ENCODE assay signal across 13 cellular contexts in the genomic region with DNA sequence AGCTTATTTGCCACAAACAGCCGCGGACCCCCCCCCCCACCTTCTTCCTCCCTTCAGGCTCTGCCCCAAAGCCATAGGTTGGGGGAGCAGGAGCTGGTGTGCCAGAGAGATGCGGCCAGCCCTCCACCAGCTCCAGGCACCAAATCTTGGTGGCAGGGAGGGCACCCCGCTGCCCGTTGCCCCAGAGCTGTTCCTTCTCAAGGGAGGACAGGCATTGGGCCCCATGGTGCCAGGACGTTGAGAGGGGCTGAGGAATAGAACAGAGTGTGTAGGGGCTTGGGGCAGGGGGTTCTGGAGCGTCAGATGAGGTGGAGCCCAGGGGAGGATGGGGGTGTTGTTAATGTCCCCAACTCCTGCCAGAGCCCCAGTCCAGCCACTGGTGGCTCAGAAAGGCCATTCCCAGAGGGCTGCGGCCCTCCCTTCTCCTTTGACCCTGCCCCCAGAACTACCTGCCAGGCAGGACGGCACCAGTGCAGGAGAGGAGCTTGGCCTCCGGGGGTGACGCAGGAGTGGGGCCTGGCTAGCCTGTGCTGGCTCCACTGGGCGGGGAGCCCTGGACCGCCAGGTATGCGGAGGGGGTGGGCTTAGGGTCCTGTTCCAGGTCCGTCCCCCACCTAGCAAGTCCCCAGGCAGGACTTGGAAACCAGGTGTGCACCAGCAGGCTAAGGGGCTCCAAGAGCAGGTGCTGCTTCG. TPM values are rescaled to one million over a fixed set of nuclear protein-coding genes. Genes with fewer than 3 reads are reported as not detected.
DNase-seq lines count a peak whose midpoint lies in the region; ATAC-seq, FAIRE-seq and TF ChIP-seq lines count a peak whose summit lies in the region.
"Had no signal": no experiment of that assay in that cellular context is flagged by ENCODE, and none has a peak within 500 bp of the region (broad histone marks: within the 10 kb centered on the region; RNA-seq: fewer than 3 reads in every experiment).

No MANE protein-coding gene starts in this region.

- H3K9me3 ChIP-seq in left ventricle myocardium inferior (replicated peaks) (no peaks in the 10 kb centered on the region), K562 (replicated peaks; ENCODE audit: control insufficient read depth, insufficient read depth, low read depth, low read length) (no peaks in the 10 kb centered on the region), mesenchymal stem cell (ENCODE audit: control insufficient read depth, low read length) (no peaks in the 10 kb centered on the region)
- H3K9me3 ChIP-seq: BLaER1 had no signal

- H4K91ac ChIP-seq in mesenchymal stem cell (ENCODE audit: low read length) = peak overlapping the region; percentile 46

- no peak for TF ChIP-seq POLR2A in K562 (conservative IDR thresholded peaks at IDR 0.05)

- H3K23ac ChIP-seq in mesenchymal stem cell (ENCODE audit: low read length in 2 of 2) = no peak overlapping the region

- H3K79me2 ChIP-seq in K562 (ENCODE audit: control insufficient read depth, insufficient read depth, low read length) = peaks cover 31% of the 10 kb centered on the region

- DNase-seq in left ventricle myocardium inferior (no peak), Right ventricle myocardium superior (no peak), K562 (ENCODE audit: extremely low read depth in 1 of 4, low spot score in 3 of 4) (no peak), mesenchymal stem cell (no peak), kidney tubule cell (ENCODE audit: low spot score) (no peak), D341Med (ENCODE audit: low spot score) (no peak)
- DNase-seq: 8988T; CD4-positive, alpha-beta memory T cell; DMS79 treated with DMSO at 0.1 percent for 48 hours; GF-D8 had no signal

- no TSS peak for BruUV-seq in K562 (replicated peaks; lab: Mats Ljungman, UMichigan)

- TF ChIP-seq CTCF in left ventricle myocardium inferior (IDR thresholded peaks at IDR 0.05; ENCODE audit: borderline replicate concordance) (no peak), K562 (IDR thresholded peaks at IDR 0.05 in 2 of 3, conservative IDR thresholded peaks at IDR 0.05 in 1 of 3; ENCODE audit: insufficient read depth in 2 of 3, low read depth in 1 of 3, low read length in 3 of 3) (no peak)

- H3K4me2 ChIP-seq in K562 (ENCODE audit: insufficient read depth, low read length) (no peak overlapping the region), mesenchymal stem cell (ENCODE audit: low read length, poor library complexity, severe bottlenecking) (no peak overlapping the region)
- H3K4me2 ChIP-seq: BLaER1 had no signal

- FAIRE-seq in K562 (lab: Jason Lieb, UNC) = no peak
- FAIRE-seq: H1 had no signal

- H3K14ac ChIP-seq in mesenchymal stem cell (ENCODE audit: low read length in 2 of 2) = no peak overlapping the region

- H3K9ac ChIP-seq in K562 (ENCODE audit: insufficient read depth in 1 of 2, low read depth in 2 of 2, low read length in 2 of 2) = peak overlapping the region in 1 of 2 experiments; percentile 41; a peak in 1 of 4 replicates
- no peak overlapping the region for H3K9ac ChIP-seq in mesenchymal stem cell (ENCODE audit: low read length)
- H3K9ac ChIP-seq: BLaER1 had no signal

- in situ Hi-C loops in K562 (cut with MboI) = no loop called here

- ATAC-seq in Right ventricle myocardium superior (ENCODE audit: poor library complexity) (no peak), K562 (no peak), HG03342 (IDR thresholded peaks at IDR 0.05; ENCODE audit: unreplicated experiment) (no peak)

- peak overlapping the region; percentile 23 for H4K8ac ChIP-seq in mesenchymal stem cell (ENCODE audit: low read length)

- H3K4ac ChIP-seq in mesenchymal stem cell (ENCODE audit: low read depth in 1 of 2, low read length in 2 of 2) = no peak overlapping the region

- CTCF ChIA-PET in K562 (lab: Yijun Ruan, JAX; ENCODE audit: low intra/inter-chr PET ratio) = no interaction called here

- no peaks in the 10 kb centered on the region for H3K9me1 ChIP-seq in K562 (ENCODE audit: control insufficient read depth, insufficient read depth, low read length)

- POLR2A ChIA-PET in K562 (lab: Yijun Ruan, JAX) = interaction anchor here (0.5 to 7.0 kb wide), 6 partner anchors 9 to 365 kb away, joined by 3 to 118 read pairs (median 4); a partner anchor contains a TSS

- H3K27ac ChIP-seq in left ventricle myocardium inferior (replicated peaks) (peak overlapping the region; percentile 50), K562 (ENCODE audit: extremely low read depth, low read depth, low read length) (no peak overlapping the region), mesenchymal stem cell (ENCODE audit: low read length, poor library complexity, severe bottlenecking) (no peak overlapping the region)
- H3K27ac ChIP-seq: BLaER1 had no signal

- H3K18ac ChIP-seq in mesenchymal stem cell (ENCODE audit: low read depth in 1 of 2, low read length in 2 of 2) = no peak overlapping the region

- WGBS in K562 (ENCODE audit: insufficient coverage, low coverage, missing lambda C conversion rate) = 88% methylated on average over 14 of the region's 16 CpGs
- WGBS in mesenchymal stem cell = 97% methylated on average over 14 of the region's 16 CpGs

- H2BK120ac ChIP-seq in mesenchymal stem cell (ENCODE audit: low read depth, low read length) = no peak overlapping the region

- H2BK15ac ChIP-seq in mesenchymal stem cell (ENCODE audit: low read depth, poor library complexity, severe bottlenecking) = no peak overlapping the region

- H3K4me1 ChIP-seq in left ventricle myocardium inferior = peaks cover 62% of the 10 kb centered on the region
- H3K4me1 ChIP-seq in K562 (replicated peaks in 1 of 2; ENCODE audit: control insufficient read depth in 2 of 2, insufficient read depth in 2 of 2, low read length in 2 of 2) = peaks cover 0 to 22% of the 10 kb centered on the region in 2 experiments; a peak in 3 of 5 replicates
- H3K4me1 ChIP-seq in mesenchymal stem cell (ENCODE audit: control insufficient read depth, insufficient read depth, low read depth, low read length) = peaks cover 16% of the 10 kb centered on the region

- no peak overlapping the region for H2AK5ac ChIP-seq in mesenchymal stem cell (ENCODE audit: low read length, severe bottlenecking)

- H2AFZ ChIP-seq in K562 (ENCODE audit: low read depth, low read length) = no peak overlapping the region
- no peak overlapping the region for H2AFZ ChIP-seq in mesenchymal stem cell (ENCODE audit: low read depth, low read length)

- TF ChIP-seq EP300 in K562 (IDR thresholded peaks at IDR 0.05; ENCODE audit: low read length) = no peak

- no peaks in the 10 kb centered on the region for H4K20me1 ChIP-seq in K562 (replicated peaks; ENCODE audit: control insufficient read depth, insufficient read depth, low read length)

- H3K27me3 ChIP-seq in left ventricle myocardium inferior (ENCODE audit: low read depth) = no peaks in the 10 kb centered on the region
- no peaks in the 10 kb centered on the region for H3K27me3 ChIP-seq in K562 (ENCODE audit: control insufficient read depth in 2 of 2, insufficient read depth in 2 of 2, low read length in 2 of 2)
- no peaks in the 10 kb centered on the region for H3K27me3 ChIP-seq in mesenchymal stem cell (ENCODE audit: control insufficient read depth in 1 of 2, insufficient read depth in 1 of 2, low read length in 2 of 2)
- H3K27me3 ChIP-seq: BLaER1 had no signal

- no peak overlapping the region for H2BK5ac ChIP-seq in mesenchymal stem cell (ENCODE audit: low read depth, low read length, poor library complexity, severe bottlenecking)

- H3K79me1 ChIP-seq in mesenchymal stem cell (replicated peaks; ENCODE audit: low read length, poor library complexity, severe bottlenecking) = peaks cover 22% of the 10 kb centered on the region

- H3K36me3 ChIP-seq in left ventricle myocardium inferior (peaks cover 45% of the 10 kb centered on the region), K562 (ENCODE audit: control insufficient read depth, insufficient read depth, low read length) (peaks cover 37% of the 10 kb centered on the region; the same call in 1 of the 3 replicates), mesenchymal stem cell (ENCODE audit: control insufficient read depth in 1 of 2, insufficient read depth in 2 of 2, low read depth in 1 of 2, low read length in 2 of 2) (peaks cover 21 to 41% of the 10 kb centered on the region in 2 experiments)

- no peak overlapping the region for H2BK12ac ChIP-seq in mesenchymal stem cell (ENCODE audit: low read length in 2 of 2)

- peak overlapping the region; percentile 42 for H3K4me3 ChIP-seq in left ventricle myocardium inferior
- no peak overlapping the region for H3K4me3 ChIP-seq in K562
- H3K4me3 ChIP-seq in mesenchymal stem cell (ENCODE audit: insufficient read depth in 1 of 2, low read depth in 1 of 2, low read length in 2 of 2) = no peak overlapping the region
- H3K4me3 ChIP-seq: BLaER1 had no signal

- intact Hi-C loops in left ventricle myocardium inferior (cut with micrococcal nuclease) (no loop called here), Right ventricle myocardium superior (cut with DNase I) (loop anchor here (10.0 kb wide), 1 partner anchor 79 kb away; a partner anchor contains a TSS), K562 (cut with micrococcal nuclease) (no loop called here)

- no peak for TF ChIP-seq RAD21 in K562 (CRISPR knock-in tag; conservative IDR thresholded peaks at IDR 0.05 in 1 of 2, IDR thresholded peaks at IDR 0.05 in 1 of 2)

RNA-seq across cellular contexts. Expression of a gene that starts 10.0 kb away (rescaled TPM):
- total RNA-seq in left ventricle myocardium inferior (42.2 TPM), Right ventricle myocardium superior (42.3 TPM), K562 (2014; rRNA removed) (70.5 and 99.4 TPM in 2 replicates), K562 (2014; rRNA removed; fragmentation: Illumina TruSeq; extraction: Trizol) (48.6 and 48.7 TPM in 2 replicates), K562 (2015; rRNA removed; fragmentation: Illumina TruSeq; extraction: Trizol) (55.5 and 59.4 TPM in 2 replicates), K562 (2021) (103 and 115 TPM in 2 replicates)
- 185 and 253 TPM in 2 replicates for total RNA-seq in K562 (2011; cell fraction: chromatin; rRNA removed; ENCODE audit: low replicate concordance)
- total RNA-seq in K562 (2011; cell fraction: nucleolus; rRNA removed) = 121 and 131 TPM in 2 replicates
- total RNA-seq in K562 (2011; cell fraction: nucleoplasm; rRNA removed) = 132 and 136 TPM in 2 replicates
- polyA plus RNA-seq in K562 (2011; rRNA removed) (97.4 and 150 TPM in 2 replicates), K562 (2014; fragmentation: Illumina TruSeq; extraction: Trizol) (108 and 110 TPM in 2 replicates), K562 (2014; fragmentation: Nextera tagmentation; extraction: Ambion mirVana) (10 to 100 TPM; 19.0 to 88.4 TPM), K562 (2014; rRNA removed) (64.7 and 68.8 TPM in 2 replicates)
- polyA plus RNA-seq in K562 (2011; cell fraction: cytosol; rRNA removed) = 116 and 140 TPM in 2 replicates
- polyA plus RNA-seq in K562 (2011; cell fraction: nucleus; rRNA removed) = 227 TPM in 2 replicates
- polyA plus RNA-seq in K562 (2012) = 94.4 and 137 TPM in 2 replicates
- 164 and 184 TPM in 2 replicates for polyA minus RNA-seq in K562 (2011; rRNA and poly(A)+ RNA removed)
- polyA minus RNA-seq in K562 (2011; cell fraction: cytosol; rRNA and poly(A)+ RNA removed) = 98.3 and 102 TPM in 2 replicates
- 40.7 and 54.6 TPM in 2 replicates for polyA minus RNA-seq in K562 (2011; cell fraction: nucleus; rRNA and poly(A)+ RNA removed)
- 39.6 TPM for polyA plus RNA-seq in mesenchymal stem cell (2013, experiment 1 of 2)
- polyA plus RNA-seq in mesenchymal stem cell (2013, experiment 2 of 2) = 36.9 TPM

RNA-seq across cellular contexts. Expression of a gene that starts 36.3 kb away (rescaled TPM):
- total RNA-seq in left ventricle myocardium inferior = 3.3 TPM
- 3.5 TPM for total RNA-seq in Right ventricle myocardium superior
- total RNA-seq in K562 (2011; cell fraction: chromatin; rRNA removed; ENCODE audit: low replicate concordance) = 22.4 and 44.9 TPM in 2 replicates
- 12.0 and 15.7 TPM in 2 replicates for total RNA-seq in K562 (2011; cell fraction: nucleolus; rRNA removed)
- 23.0 and 30.7 TPM in 2 replicates for total RNA-seq in K562 (2011; cell fraction: nucleoplasm; rRNA removed)
- 1.2 and 3.5 TPM in 2 replicates for total RNA-seq in K562 (2014; rRNA removed)
- total RNA-seq in K562 (2014; rRNA removed; fragmentation: Illumina TruSeq; extraction: Trizol) = 3.7 and 5.3 TPM in 2 replicates
- total RNA-seq in K562 (2015; rRNA removed; fragmentation: Illumina TruSeq; extraction: Trizol) = 6.1 and 6.2 TPM in 2 replicates
- 5.1 and 5.6 TPM in 2 replicates for total RNA-seq in K562 (2021)
- polyA plus RNA-seq in K562 (2011; rRNA removed) = 7.5 and 10.1 TPM in 2 replicates
- polyA plus RNA-seq in K562 (2011; cell fraction: cytosol; rRNA removed) = 4.1 and 5.4 TPM in 2 replicates
- 35.9 and 45.0 TPM in 2 replicates for polyA plus RNA-seq in K562 (2011; cell fraction: nucleus; rRNA removed)
- 3.9 and 9.2 TPM in 2 replicates for polyA plus RNA-seq in K562 (2012)
- polyA plus RNA-seq in K562 (2014; fragmentation: Illumina TruSeq; extraction: Trizol) = 5.4 and 7.0 TPM in 2 replicates
- under 1 TPM; 0.32 to 0.66 TPM for polyA plus RNA-seq in K562 (2014; fragmentation: Nextera tagmentation; extraction: Ambion mirVana)
- 5.0 and 6.8 TPM in 2 replicates for polyA plus RNA-seq in K562 (2014; rRNA removed)
- 5.3 and 5.7 TPM in 2 replicates for polyA minus RNA-seq in K562 (2011; rRNA and poly(A)+ RNA removed)
- 1.2 and 2.4 TPM in 2 replicates for polyA minus RNA-seq in K562 (2011; cell fraction: cytosol; rRNA and poly(A)+ RNA removed)
- 4.8 and 9.8 TPM in 2 replicates for polyA minus RNA-seq in K562 (2011; cell fraction: nucleus; rRNA and poly(A)+ RNA removed)
- polyA plus RNA-seq in mesenchymal stem cell (2013, experiment 1 of 2) = 0.98 TPM
- polyA plus RNA-seq in mesenchymal stem cell (2013, experiment 2 of 2) = 1.2 TPM

RNA-seq across cellular contexts. Expression of a gene that starts 47.7 kb away (rescaled TPM):
- total RNA-seq in left ventricle myocardium inferior (27.4 TPM), Right ventricle myocardium superior (28.0 TPM), K562 (2014; rRNA removed) (82.9 and 130 TPM in 2 replicates), K562 (2014; rRNA removed; fragmentation: Illumina TruSeq; extraction: Trizol) (68.2 and 79.6 TPM in 2 replicates), K562 (2015; rRNA removed; fragmentation: Illumina TruSeq; extraction: Trizol) (69.6 and 83.4 TPM in 2 replicates), K562 (2021) (52.9 and 54.9 TPM in 2 replicates)
- total RNA-seq in K562 (2011; cell fraction: chromatin; rRNA removed; ENCODE audit: low replicate concordance) = 21.6 and 37.5 TPM in 2 replicates
- 20.1 and 25.8 TPM in 2 replicates for total RNA-seq in K562 (2011; cell fraction: nucleolus; rRNA removed)
- 37.9 and 46.2 TPM in 2 replicates for total RNA-seq in K562 (2011; cell fraction: nucleoplasm; rRNA removed)
- polyA plus RNA-seq in K562 (2011; rRNA removed) (84.9 and 110 TPM in 2 replicates), K562 (2014; fragmentation: Illumina TruSeq; extraction: Trizol) (59.5 and 75.0 TPM in 2 replicates), K562 (2014; fragmentation: Nextera tagmentation; extraction: Ambion mirVana) (100 to 1,000 TPM in 1 of 2 experiments, 10 to 100 TPM in 1; 89.7 to 114 TPM), K562 (2014; rRNA removed) (126 and 135 TPM in 2 replicates)
- polyA plus RNA-seq in K562 (2011; cell fraction: cytosol; rRNA removed) = 54.8 and 55.0 TPM in 2 replicates
- 33.4 and 48.1 TPM in 2 replicates for polyA plus RNA-seq in K562 (2011; cell fraction: nucleus; rRNA removed)
- 70.3 and 131 TPM in 2 replicates for polyA plus RNA-seq in K562 (2012)
- 21.0 and 21.1 TPM in 2 replicates for polyA minus RNA-seq in K562 (2011; rRNA and poly(A)+ RNA removed)
- polyA minus RNA-seq in K562 (2011; cell fraction: cytosol; rRNA and poly(A)+ RNA removed) = 11.0 and 14.1 TPM in 2 replicates
- polyA minus RNA-seq in K562 (2011; cell fraction: nucleus; rRNA and poly(A)+ RNA removed) = 11.0 and 27.2 TPM in 2 replicates
- 112 TPM for polyA plus RNA-seq in mesenchymal stem cell (2013, experiment 1 of 2)
- 116 TPM for polyA plus RNA-seq in mesenchymal stem cell (2013, experiment 2 of 2)

RNA-seq across cellular contexts. Expression of a gene that starts 51.2 kb away (rescaled TPM):
- total RNA-seq in left ventricle myocardium inferior (46.2 TPM), Right ventricle myocardium superior (40.3 TPM), K562 (2014; rRNA removed) (21.9 and 34.2 TPM in 2 replicates), K562 (2014; rRNA removed; fragmentation: Illumina TruSeq; extraction: Trizol) (14.9 and 15.0 TPM in 2 replicates), K562 (2015; rRNA removed; fragmentation: Illumina TruSeq; extraction: Trizol) (26.7 and 30.0 TPM in 2 replicates), K562 (2021) (43.4 and 45.6 TPM in 2 replicates)
- 202 and 543 TPM in 2 replicates for total RNA-seq in K562 (2011; cell fraction: chromatin; rRNA removed; ENCODE audit: low replicate concordance)
- total RNA-seq in K562 (2011; cell fraction: nucleolus; rRNA removed) = 249 and 295 TPM in 2 replicates
- 177 and 202 TPM in 2 replicates for total RNA-seq in K562 (2011; cell fraction: nucleoplasm; rRNA removed)
- polyA plus RNA-seq in K562 (2011; rRNA removed) (35.1 and 76.4 TPM in 2 replicates), K562 (2014; fragmentation: Illumina TruSeq; extraction: Trizol) (40.7 and 51.3 TPM in 2 replicates), K562 (2014; fragmentation: Nextera tagmentation; extraction: Ambion mirVana) (1 to 10 TPM; 5.6 to 6.2 TPM), K562 (2014; rRNA removed) (38.4 and 47.8 TPM in 2 replicates)
- polyA plus RNA-seq in K562 (2011; cell fraction: cytosol; rRNA removed) = 51.3 and 87.4 TPM in 2 replicates
- polyA plus RNA-seq in K562 (2011; cell fraction: nucleus; rRNA removed) = 367 and 476 TPM in 2 replicates
- 41.4 and 84.7 TPM in 2 replicates for polyA plus RNA-seq in K562 (2012)
- 34.3 and 47.0 TPM in 2 replicates for polyA minus RNA-seq in K562 (2011; rRNA and poly(A)+ RNA removed)
- 38.9 and 42.1 TPM in 2 replicates for polyA minus RNA-seq in K562 (2011; cell fraction: cytosol; rRNA and poly(A)+ RNA removed)
- 56.4 and 72.0 TPM in 2 replicates for polyA minus RNA-seq in K562 (2011; cell fraction: nucleus; rRNA and poly(A)+ RNA removed)
- 89.1 TPM for polyA plus RNA-seq in mesenchymal stem cell (2013, experiment 1 of 2)
- 80.7 TPM for polyA plus RNA-seq in mesenchymal stem cell (2013, experiment 2 of 2)
